In the genomic region with DNA sequence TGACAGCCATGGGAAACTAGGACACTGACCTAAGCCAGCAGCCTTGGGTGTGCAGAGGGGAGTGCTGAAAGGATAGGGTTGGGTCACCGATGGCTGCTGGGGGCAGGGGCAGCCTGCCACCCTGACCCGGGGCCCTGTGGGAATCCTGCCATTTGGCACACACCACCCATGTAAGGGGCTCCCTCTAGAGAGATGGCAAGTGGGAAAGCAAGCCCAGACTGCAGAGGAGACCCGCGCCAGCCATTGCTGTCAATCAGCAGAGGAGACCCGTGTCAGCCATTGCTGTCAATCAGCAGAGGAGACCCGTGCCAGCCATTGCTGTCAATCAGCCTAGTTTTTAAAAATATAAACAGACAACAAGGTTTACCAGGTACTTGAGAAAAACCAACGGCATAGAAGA, we compare ENCODE assay signal across 28 cellular contexts. TPM values are rescaled to one million over a fixed set of nuclear protein-coding genes. Genes with fewer than 3 reads are reported as not detected.
"Had no signal": no experiment of that assay in that cellular context is flagged by ENCODE, and none has a peak within 500 bp of the region (broad histone marks: within the 10 kb centered on the region; RNA-seq: fewer than 3 reads in every experiment).

No MANE protein-coding gene starts in this region.

- H3K27me3 ChIP-seq: ovary, upper lobe of left lung had no signal

- H3K4me3 Mint-ChIP-seq: immature natural killer cell; naive thymus-derived CD8-positive, alpha-beta T cell; stimulated activated effector memory CD8-positive, alpha-beta T cell treated with anti-CD3 and anti-CD28 coated beads, Interleukin-12 subunit alpha, Interleukin-12 subunit beta, amount 100 ng/mL, for 72 hours; stimulated activated naive CD8-positive, alpha-beta T cell treated with anti-CD3 and anti-CD28 coated beads, Interleukin-15, Interleukin-2, amounts not matched to agents 100 ng/mL and 50 ng/mL, for 24 hours had no signal

- ATAC-seq: gastroesophageal sphincter; left colon; left ventricle myocardium superior; naive thymus-derived CD8-positive, alpha-beta T cell; right cardiac atrium; stimulated activated effector memory CD8-positive, alpha-beta T cell treated with anti-CD3 and anti-CD28 coated beads, Interleukin-12 subunit alpha, Interleukin-12 subunit beta, amount 100 ng/mL, for 72 hours had no signal

- H3K27ac Mint-ChIP-seq: immature natural killer cell; naive thymus-derived CD8-positive, alpha-beta T cell; stimulated activated effector memory CD8-positive, alpha-beta T cell treated with anti-CD3 and anti-CD28 coated beads, Interleukin-12 subunit alpha, Interleukin-12 subunit beta, amount 100 ng/mL, for 72 hours; stimulated activated naive CD8-positive, alpha-beta T cell treated with anti-CD3 and anti-CD28 coated beads, Interleukin-15, Interleukin-2, amounts not matched to agents 100 ng/mL and 50 ng/mL, for 24 hours had no signal

- H3K9me3 Mint-ChIP-seq: immature natural killer cell; stimulated activated effector memory CD8-positive, alpha-beta T cell treated with anti-CD3 and anti-CD28 coated beads, Interleukin-12 subunit alpha, Interleukin-12 subunit beta, amount 100 ng/mL, for 72 hours; stimulated activated naive CD8-positive, alpha-beta T cell treated with anti-CD3 and anti-CD28 coated beads, Interleukin-15, Interleukin-2, amounts not matched to agents 100 ng/mL and 50 ng/mL, for 24 hours had no signal

- H3K27ac ChIP-seq: esophagus squamous epithelium, gastroesophageal sphincter, ovary, tibial artery, upper lobe of left lung had no signal

- H3K36me3 ChIP-seq: esophagus squamous epithelium, gastroesophageal sphincter, ovary, tibial artery, upper lobe of left lung had no signal

- FAIRE-seq: colon had no signal

- H3K36me3 Mint-ChIP-seq: immature natural killer cell; naive thymus-derived CD8-positive, alpha-beta T cell; stimulated activated effector memory CD8-positive, alpha-beta T cell treated with anti-CD3 and anti-CD28 coated beads, Interleukin-12 subunit alpha, Interleukin-12 subunit beta, amount 100 ng/mL, for 72 hours had no signal

- H3K9me3 ChIP-seq: gastroesophageal sphincter, ovary, tibial artery, upper lobe of left lung had no signal

- DNase-seq: cerebellar nuclear complex; dermis blood vessel endothelial cell; esophagus squamous epithelium; foreskin fibroblast; glutamatergic neuron; immature natural killer cell; left colon; left ventricle myocardium superior; mesendoderm; naive thymus-derived CD8-positive, alpha-beta T cell; ovary; right cardiac atrium; stimulated activated CD4-positive, alpha-beta T cell treated with anti-CD3 and anti-CD28 coated beads, Interleukin-4, amount 100 ng/mL, for 1 hour; stimulated activated CD8-positive, alpha-beta memory T cell treated with anti-CD3 and anti-CD28 coated beads, Interleukin-4, amount 100 ng/mL, for 48 hours; upper lobe of left lung had no signal

- H3K4me1 ChIP-seq: esophagus squamous epithelium, gastroesophageal sphincter, tibial artery, upper lobe of left lung had no signal

- H3K4me3 ChIP-seq: esophagus squamous epithelium, gastroesophageal sphincter, ovary, smooth muscle cell, tibial artery, upper lobe of left lung had no signal

- H3K4me1 Mint-ChIP-seq: immature natural killer cell; stimulated activated effector memory CD8-positive, alpha-beta T cell treated with anti-CD3 and anti-CD28 coated beads, Interleukin-12 subunit alpha, Interleukin-12 subunit beta, amount 100 ng/mL, for 72 hours had no signal

RNA-seq across cellular contexts. Expression of a gene that starts 52.0 kb away (rescaled TPM):
- total RNA-seq: dermis blood vessel endothelial cell; epithelial cell of proximal tubule; esophagus squamous epithelium; gastroesophageal sphincter; kidney epithelial cell; left colon; left ventricle myocardium superior; lung microvascular endothelial cell; mononuclear cell; naive thymus-derived CD8-positive, alpha-beta T cell; ovary; posterior vena cava; smooth muscle cell; temporal lobe; upper lobe of left lung had no signal
- polyA plus RNA-seq: immature natural killer cell; naive thymus-derived CD8-positive, alpha-beta T cell; neural cell; ovary; right cardiac atrium; smooth muscle cell had no signal
